Comparison of ENCODE assay signal across 10 cellular contexts in genomic region chr7:136869006-136869961, GRCh38. TPM values are rescaled to one million over a fixed set of nuclear protein-coding genes. Genes with fewer than 3 reads are reported as not detected.
DNase-seq lines count a peak whose midpoint lies in the region; ATAC-seq and TF ChIP-seq lines count a peak whose summit lies in the region.
"Had no signal": no experiment of that assay in that cellular context is flagged by ENCODE, and none has a peak within 500 bp of the region (broad histone marks: within the 10 kb centered on the region; RNA-seq: fewer than 3 reads in every experiment).

No MANE protein-coding gene starts in this region.

- no TSS peak for BruUV-seq in Caco-2 (replicated peaks; lab: Mats Ljungman, UMichigan)

- intact Hi-C loops in psoas muscle (cut with DNase I), result no loop called here
- intact Hi-C loops in Caco-2 (cut with micrococcal nuclease; ENCODE audit: unreplicated experiment), result no loop called here

- H3K36me3 Mint-ChIP-seq in Caco-2 (ENCODE audit: insufficient read depth, unreplicated experiment), result no peaks in the 10 kb centered on the region

- H3K4me1 ChIP-seq in psoas muscle (no peaks in the 10 kb centered on the region), Caco-2 (no peaks in the 10 kb centered on the region)

- DNase-seq in GM06990 (ENCODE audit: extremely low read depth, insufficient read length), result peak; percentile 5
- DNase-seq in amniotic epithelial cell (ENCODE audit: low read depth), result peak; percentile 39
- DNase-seq in hepatic stellate cell (ENCODE audit: low spot score), result peak; percentile 61
- peak; percentile 9 to 42 for DNase-seq in psoas muscle
- no peak for DNase-seq in Caco-2
- no peak for DNase-seq in stimulated activated CD4-positive, alpha-beta T cell treated with anti-CD3 and anti-CD28 coated beads, Interleukin-4, amount 100 ng/mL, for 24 hours
- DNase-seq: naive B cell, PC-3 had no signal

- no peak for ATAC-seq in psoas muscle
- no peak for ATAC-seq in HG03354 (IDR thresholded peaks at IDR 0.05; ENCODE audit: poor library complexity, severe bottlenecking, unreplicated experiment)
- no peak for ATAC-seq in GM21786 (IDR thresholded peaks at IDR 0.05; ENCODE audit: unreplicated experiment)
- ATAC-seq: PC-3 had no signal

- no peaks in the 10 kb centered on the region for H3K27me3 Mint-ChIP-seq in Caco-2 (ENCODE audit: insufficient read depth, unreplicated experiment)

- H3K27me3 ChIP-seq in GM06990 (replicated peaks; ENCODE audit: control insufficient read depth, insufficient read depth, low read length), result no peaks in the 10 kb centered on the region
- H3K27me3 ChIP-seq in psoas muscle (ENCODE audit: insufficient read depth in 3 of 3, low read length in 2 of 3), result peaks cover 8 to 41% (median 24%) of the 10 kb centered on the region in 3 donors
- no peaks in the 10 kb centered on the region for H3K27me3 ChIP-seq in Caco-2 (replicated peaks; ENCODE audit: control insufficient read depth, insufficient read depth, low read length)

- no peak overlapping the region for H3K4me3 Mint-ChIP-seq in Caco-2 (ENCODE audit: unreplicated experiment)

- no peak overlapping the region for H3K4me3 ChIP-seq in GM06990 (replicated peaks; ENCODE audit: low read depth, low read length)
- no peak overlapping the region for H3K4me3 ChIP-seq in psoas muscle
- no peak overlapping the region for H3K4me3 ChIP-seq in Caco-2 (ENCODE audit: low read depth, low read length)

- CTCF ChIA-PET in Caco-2 (lab: Charles Lee), result no interaction called here

- POLR2A ChIA-PET in Caco-2 (lab: Charles Lee), result no interaction called here

- H3K9me3 ChIP-seq in psoas muscle (no peaks in the 10 kb centered on the region), Caco-2 (no peaks in the 10 kb centered on the region)

- H3K27ac Mint-ChIP-seq in Caco-2 (ENCODE audit: unreplicated experiment), result no peak overlapping the region
- H3K27ac Mint-ChIP-seq: naive B cell had no signal

- H3K36me3 ChIP-seq in GM06990 (ENCODE audit: control insufficient read depth, insufficient read depth, low read length) (no peaks in the 10 kb centered on the region), psoas muscle (ENCODE audit: insufficient read depth in 1 of 2, low read depth in 1 of 2) (no peaks in the 10 kb centered on the region), Caco-2 (ENCODE audit: control insufficient read depth, insufficient read depth, low read length) (no peaks in the 10 kb centered on the region)

- H3K9me3 Mint-ChIP-seq in Caco-2 (ENCODE audit: unreplicated experiment), result no peaks in the 10 kb centered on the region

- H3K4me1 Mint-ChIP-seq in Caco-2 (ENCODE audit: low read depth, unreplicated experiment), result no peaks in the 10 kb centered on the region
- H3K4me1 Mint-ChIP-seq: naive B cell had no signal

- whole genome bisulfite sequencing in psoas muscle, 3 donors, result 1 to 3% (median 2%) methylated on average over 61 to 65 of the region's 65 CpGs

- H3K27ac ChIP-seq in psoas muscle, result no peak overlapping the region

- no peak for TF ChIP-seq CTCF in GM06990 (IDR thresholded peaks at IDR 0.05; ENCODE audit: insufficient read depth, low read length, poor library complexity, severe bottlenecking)
- TF ChIP-seq CTCF in psoas muscle (IDR thresholded peaks at IDR 0.05), result no peak
- no peak for TF ChIP-seq CTCF in Caco-2 (IDR thresholded peaks at IDR 0.05; ENCODE audit: insufficient read depth in 1 of 2, low read depth in 1 of 2, low read length in 1 of 2, severe bottlenecking in 1 of 2, unreplicated experiment in 1 of 2)

RNA-seq across cellular contexts. Expression of gene CHRM2, which starts 0.8 kb away (rescaled TPM):
- total RNA-seq in psoas muscle (not detected), Caco-2 (2022) (not detected in 2 replicates)
- polyA plus RNA-seq in psoas muscle, result not detected
- total RNA-seq: PC-3 had no signal

Comparison
In these comparisons a context has a peak if more than half of its experiments do, and no peak if none do; other contexts are left out.
1. DNase-seq: peak in GM06990 (single experiment), amniotic epithelial cell (single experiment), hepatic stellate cell (single experiment) and psoas muscle (2 of 2); none in Caco-2 (0 of 2) and stimulated activated CD4-positive, alpha-beta T cell treated with anti-CD3 and anti-CD28 coated beads, Interleukin-4, amount 100 ng/mL, for 24 hours (single experiment).